In the genomic region with DNA sequence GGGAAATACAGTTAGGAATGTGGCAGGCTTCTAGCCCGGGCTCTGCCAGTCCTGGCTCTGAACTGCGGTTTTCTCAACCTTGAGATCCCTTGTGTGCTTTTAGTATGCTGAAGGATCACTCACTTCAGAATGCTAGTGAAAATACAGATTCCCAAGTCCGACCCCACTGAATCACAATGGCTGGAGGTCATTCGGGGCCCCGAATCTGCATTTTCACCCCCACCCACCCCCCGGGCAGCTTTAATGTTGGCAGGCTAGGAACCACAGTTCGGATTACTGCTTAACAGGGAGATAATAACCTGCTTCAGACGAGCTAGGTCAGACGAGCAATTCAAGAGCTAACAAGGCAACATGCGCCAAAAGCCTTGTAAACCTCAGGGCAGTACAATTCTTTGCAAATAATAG, we compare ENCODE assay signal across 1 cellular context.
TF ChIP-seq lines count a peak whose summit lies in the region.

No MANE protein-coding gene starts in this region.

TF ChIP-seq in WTC11, 78 proteins besides CTCF, POLR2A, EP300 and RAD21 (continued from another document):
- TF ChIP-seq, protein P1, sequence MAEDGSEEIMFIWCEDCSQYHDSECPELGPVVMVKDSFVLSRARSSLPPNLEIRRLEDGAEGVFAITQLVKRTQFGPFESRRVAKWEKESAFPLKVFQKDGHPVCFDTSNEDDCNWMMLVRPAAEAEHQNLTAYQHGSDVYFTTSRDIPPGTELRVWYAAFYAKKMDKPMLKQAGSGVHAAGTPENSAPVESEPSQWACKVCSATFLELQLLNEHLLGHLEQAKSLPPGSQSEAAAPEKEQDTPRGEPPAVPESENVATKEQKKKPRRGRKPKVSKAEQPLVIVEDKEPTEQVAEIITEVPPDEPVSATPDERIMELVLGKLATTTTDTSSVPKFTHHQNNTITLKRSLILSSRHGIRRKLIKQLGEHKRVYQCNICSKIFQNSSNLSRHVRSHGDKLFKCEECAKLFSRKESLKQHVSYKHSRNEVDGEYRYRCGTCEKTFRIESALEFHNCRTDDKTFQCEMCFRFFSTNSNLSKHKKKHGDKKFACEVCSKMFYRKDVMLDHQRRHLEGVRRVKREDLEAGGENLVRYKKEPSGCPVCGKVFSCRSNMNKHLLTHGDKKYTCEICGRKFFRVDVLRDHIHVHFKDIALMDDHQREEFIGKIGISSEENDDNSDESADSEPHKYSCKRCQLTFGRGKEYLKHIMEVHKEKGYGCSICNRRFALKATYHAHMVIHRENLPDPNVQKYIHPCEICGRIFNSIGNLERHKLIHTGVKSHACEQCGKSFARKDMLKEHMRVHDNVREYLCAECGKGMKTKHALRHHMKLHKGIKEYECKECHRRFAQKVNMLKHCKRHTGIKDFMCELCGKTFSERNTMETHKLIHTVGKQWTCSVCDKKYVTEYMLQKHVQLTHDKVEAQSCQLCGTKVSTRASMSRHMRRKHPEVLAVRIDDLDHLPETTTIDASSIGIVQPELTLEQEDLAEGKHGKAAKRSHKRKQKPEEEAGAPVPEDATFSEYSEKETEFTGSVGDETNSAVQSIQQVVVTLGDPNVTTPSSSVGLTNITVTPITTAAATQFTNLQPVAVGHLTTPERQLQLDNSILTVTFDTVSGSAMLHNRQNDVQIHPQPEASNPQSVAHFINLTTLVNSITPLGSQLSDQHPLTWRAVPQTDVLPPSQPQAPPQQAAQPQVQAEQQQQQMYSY (CRISPR knock-in tag; IDR thresholded peaks at IDR 0.05): no peak
- TF ChIP-seq ZNF317 (CRISPR knock-in tag; IDR thresholded peaks at IDR 0.05; ENCODE audit: borderline replicate concordance, low read depth) (no peak), OVOL2 (CRISPR knock-in tag; IDR thresholded peaks at IDR 0.05; ENCODE audit: borderline replicate concordance) (no peak), ZNF138 (CRISPR knock-in tag; conservative IDR thresholded peaks at IDR 0.05) (no peak), TEAD1 (CRISPR knock-in tag; IDR thresholded peaks at IDR 0.05) (no peak)
- TF ChIP-seq, protein P2, sequence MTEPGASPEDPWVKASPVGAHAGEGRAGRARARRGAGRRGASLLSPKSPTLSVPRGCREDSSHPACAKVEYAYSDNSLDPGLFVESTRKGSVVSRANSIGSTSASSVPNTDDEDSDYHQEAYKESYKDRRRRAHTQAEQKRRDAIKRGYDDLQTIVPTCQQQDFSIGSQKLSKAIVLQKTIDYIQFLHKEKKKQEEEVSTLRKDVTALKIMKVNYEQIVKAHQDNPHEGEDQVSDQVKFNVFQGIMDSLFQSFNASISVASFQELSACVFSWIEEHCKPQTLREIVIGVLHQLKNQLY (CRISPR knock-in tag; IDR thresholded peaks at IDR 0.05): no peak
TF ChIP-seq in WTC11: peak in this region for 0.
